In the genomic region with DNA sequence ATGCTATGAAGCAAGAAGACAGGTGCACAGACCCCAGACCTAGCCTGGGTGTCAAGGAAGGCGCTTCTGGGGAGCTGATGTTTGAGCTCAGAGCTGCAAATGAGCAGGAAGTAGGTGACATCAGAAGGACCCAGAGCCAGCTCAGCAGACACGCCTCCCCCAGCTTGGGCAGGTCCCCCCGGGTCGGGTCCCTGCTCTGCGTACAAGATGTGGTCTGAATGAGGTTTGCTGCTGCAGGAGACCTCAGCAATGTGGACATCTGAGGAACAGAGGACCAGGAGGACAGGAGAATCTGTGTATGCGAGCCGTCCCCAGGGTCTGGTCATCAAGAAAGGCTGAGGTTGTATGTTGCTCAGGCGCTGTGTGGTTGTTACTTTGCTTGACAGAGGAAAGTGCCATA, we compare ENCODE assay signal across 31 cellular contexts. TPM values are rescaled to one million over a fixed set of nuclear protein-coding genes. Genes with fewer than 3 reads are reported as not detected.
"Had no signal": no experiment of that assay in that cellular context is flagged by ENCODE, and none has a peak within 500 bp of the region (broad histone marks: within the 10 kb centered on the region; RNA-seq: fewer than 3 reads in every experiment).

No MANE protein-coding gene starts in this region.

- H3K4me1 Mint-ChIP-seq: naive B cell; stimulated activated memory B cell treated with anti-CD40 and anti-IgM and Interleukin-4, amounts not matched to agents 10 μg/mL and 1 μg/mL and 100 μg/mL, for 72 hours had no signal

- H3K36me3 Mint-ChIP-seq: naive B cell; natural killer cell treated with Interleukin-12 subunit alpha and Interleukin-12 subunit beta and Interleukin-15 and Interleukin-18, amount 100 ng/mL, for 72 hours; stimulated activated memory B cell treated with anti-CD40 and anti-IgM and Interleukin-4, amounts not matched to agents 10 μg/mL and 1 μg/mL and 100 μg/mL, for 72 hours had no signal

- H3K36me3 ChIP-seq: gastroesophageal sphincter, heart right ventricle, left lung, lower lobe of right lung, thoracic aorta, tibial nerve, upper lobe of left lung had no signal

- DNase-seq: central memory CD4-positive, alpha-beta T cell; dorsolateral prefrontal cortex; effector CD4-positive, alpha-beta T cell; foreskin fibroblast; heart right ventricle; hippocampal formation; left cardiac atrium; left lung; lower lobe of right lung; mucosa of descending colon; naive B cell; nucleus accumbens; retina; small intestine; stimulated activated CD4-positive, alpha-beta T cell treated with anti-CD3 and anti-CD28 coated beads, Interleukin-2, amount 100 ng/mL, for 24 hours; stimulated activated CD4-positive, alpha-beta T cell treated with anti-CD3 and anti-CD28 coated beads, Interleukin-4, amount 100 ng/mL, for 24 hours; stimulated activated naive CD8-positive, alpha-beta T cell treated with anti-CD3 and anti-CD28 coated beads, Interleukin-15, Interleukin-2, amounts not matched to agents 100 U/mL and 50 U/mL, for 24 hours; substantia nigra; upper lobe of left lung had no signal

- ATAC-seq: esophagus mucosa; gastroesophageal sphincter; heart right ventricle; left cardiac atrium; left lung; lower lobe of right lung; mucosa of descending colon; natural killer cell treated with Interleukin-12 subunit alpha and Interleukin-12 subunit beta and Interleukin-15 and Interleukin-18, amount 100 ng/mL, for 72 hours; stimulated activated naive CD8-positive, alpha-beta T cell treated with anti-CD3 and anti-CD28 coated beads, Interleukin-15, Interleukin-2, amounts not matched to agents 100 U/mL and 50 U/mL, for 24 hours had no signal

- H3K4me3 ChIP-seq: dorsolateral prefrontal cortex, gastroesophageal sphincter, heart right ventricle, left lung, lower lobe of right lung, mucosa of descending colon, thoracic aorta, tibial nerve, upper lobe of left lung had no signal

- H3K4me3 Mint-ChIP-seq: naive B cell; natural killer cell treated with Interleukin-12 subunit alpha and Interleukin-12 subunit beta and Interleukin-15 and Interleukin-18, amount 100 ng/mL, for 72 hours; neural crest cell; stimulated activated memory B cell treated with anti-CD40 and anti-IgM and Interleukin-4, amounts not matched to agents 10 μg/mL and 1 μg/mL and 100 μg/mL, for 72 hours had no signal

- H3K27ac Mint-ChIP-seq: naive B cell; natural killer cell treated with Interleukin-12 subunit alpha and Interleukin-12 subunit beta and Interleukin-15 and Interleukin-18, amount 100 ng/mL, for 72 hours; stimulated activated memory B cell treated with anti-CD40 and anti-IgM and Interleukin-4, amounts not matched to agents 10 μg/mL and 1 μg/mL and 100 μg/mL, for 72 hours had no signal

- H3K27me3 ChIP-seq: gastroesophageal sphincter, left lung, tibial nerve, upper lobe of left lung had no signal

- FAIRE-seq: bronchial epithelial cell, colon, islet of Langerhans, small intestine, urothelium cell line had no signal

- H3K9me3 ChIP-seq: gastroesophageal sphincter, heart right ventricle, left lung, lower lobe of right lung, mucosa of descending colon, thoracic aorta, tibial nerve, upper lobe of left lung had no signal

- H3K9me3 Mint-ChIP-seq: natural killer cell treated with Interleukin-12 subunit alpha and Interleukin-12 subunit beta and Interleukin-15 and Interleukin-18, amount 100 ng/mL, for 72 hours; neural crest cell had no signal

- H3K27ac ChIP-seq: dorsolateral prefrontal cortex, epithelial cell of prostate, left lung, lower lobe of right lung, tibial nerve, upper lobe of left lung had no signal

RNA-seq across cellular contexts. Expression of gene TACC2, which starts 51.8 kb away (rescaled TPM):
- total RNA-seq: natural killer cell treated with Interleukin-12 subunit alpha and Interleukin-12 subunit beta and Interleukin-15 and Interleukin-18, amount 100 ng/mL, for 72 hours had no signal
